ENCODE assay signal across 1 cellular context in the genomic region with DNA sequence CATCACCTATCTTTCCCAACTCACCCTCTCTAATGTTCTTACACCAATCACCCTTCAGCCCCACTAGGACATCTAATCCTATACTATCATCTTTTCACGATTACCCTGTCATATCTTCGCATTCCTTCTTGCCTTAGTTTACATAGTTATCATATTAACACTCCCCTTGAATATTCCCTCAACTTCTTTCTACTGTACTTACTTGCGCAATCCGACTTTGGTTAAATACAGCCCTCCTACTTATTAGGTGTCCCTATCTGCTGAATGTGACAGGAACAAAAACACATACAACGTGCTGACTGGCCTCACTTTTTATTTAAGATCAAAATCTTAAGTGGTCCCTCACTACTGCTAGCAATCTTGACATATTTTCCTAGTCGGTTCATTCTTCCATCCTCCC.
TF ChIP-seq lines count a peak whose summit lies in the region.

No MANE protein-coding gene starts in this region.

TF ChIP-seq in Ishikawa, 13 proteins besides CTCF, POLR2A, EP300 and RAD21 (continued from another document):
- TF ChIP-seq, protein P1, sequence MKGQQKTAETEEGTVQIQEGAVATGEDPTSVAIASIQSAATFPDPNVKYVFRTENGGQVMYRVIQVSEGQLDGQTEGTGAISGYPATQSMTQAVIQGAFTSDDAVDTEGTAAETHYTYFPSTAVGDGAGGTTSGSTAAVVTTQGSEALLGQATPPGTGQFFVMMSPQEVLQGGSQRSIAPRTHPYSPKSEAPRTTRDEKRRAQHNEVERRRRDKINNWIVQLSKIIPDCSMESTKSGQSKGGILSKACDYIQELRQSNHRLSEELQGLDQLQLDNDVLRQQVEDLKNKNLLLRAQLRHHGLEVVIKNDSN (IDR thresholded peaks at IDR 0.05): no peak
- TF ChIP-seq TCF12 (IDR thresholded peaks at IDR 0.05; ENCODE audit: low read depth): no peak
TF ChIP-seq in Ishikawa: peak in this region for 1.
